12 cellular contexts compared by ENCODE assay signal in genomic region chr11:29025001-29025400, GRCh38.
"Had no signal": no experiment of that assay in that cellular context is flagged by ENCODE, and none has a peak within 500 bp of the region (broad histone marks: within the 10 kb centered on the region; RNA-seq: fewer than 3 reads in every experiment).

No MANE protein-coding gene starts in this region.

- ATAC-seq: activated T-cell treated with anti-CD3 and anti-CD28 coated beads, Interleukin-2, amount 50 U/mL, for 72 hours; lower lobe of right lung; naive thymus-derived CD8-positive, alpha-beta T cell; right cardiac atrium; stimulated activated memory B cell treated with anti-CD40 and anti-IgM and Interleukin-4, amounts not matched to agents 10 μg/mL and 1 μg/mL and 100 μg/mL, for 72 hours had no signal

- DNase-seq: activated CD4-positive, alpha-beta memory T cell treated with anti-CD3 and anti-CD28 coated beads for 36 hours; activated CD4-positive, alpha-beta T cell treated with anti-CD3 and anti-CD28 coated beads for 1 hour; activated naive CD8-positive, alpha-beta T cell treated with anti-CD3 and anti-CD28 coated beads, Interleukin-2, amount 10 ng/mL, durations not matched to agents 7 days and 5 days; activated T-cell treated with anti-CD3 and anti-CD28 coated beads, Interleukin-2, amount 50 U/mL, for 72 hours; central memory CD4-positive, alpha-beta T cell; effector memory CD4-positive, alpha-beta T cell; erythroblast; lower lobe of right lung; naive thymus-derived CD8-positive, alpha-beta T cell; right cardiac atrium; SW 1271 had no signal
